8 cellular contexts compared by ENCODE assay signal in genomic region chr15:63044077-63044644, GRCh38. TPM values are rescaled to one million over a fixed set of nuclear protein-coding genes. Genes with fewer than 3 reads are reported as not detected.
A peak's percentile ranks its signal among the peaks of the same experiment; 100 is the strongest.
DNase-seq lines count a peak whose midpoint lies in the region; ATAC-seq and TF ChIP-seq lines count a peak whose summit lies in the region.

No MANE protein-coding gene starts in this region.

- WGBS in upper lobe of left lung, 2 donors = 37 to 43% methylated on average over 5 to 7 of the region's 7 CpGs

- H3K4me1 ChIP-seq in upper lobe of left lung = peaks cover 19 to 43% (median 35%) of the 10 kb centered on the region in 4 donors

- H3K27ac ChIP-seq in dorsolateral prefrontal cortex = peak overlapping the region in 10 of 59 donors; percentile 2 to 89 (median 53)
- H3K27ac ChIP-seq in upper lobe of left lung = peak overlapping the region in 2 of 4 donors; percentile 67 to 72

- H3K4me3 Mint-ChIP-seq in activated naive CD8-positive, alpha-beta T cell = peak overlapping the region; percentile 85
- H3K4me3 Mint-ChIP-seq in activated naive CD8-positive, alpha-beta T cell treated with anti-CD3 and anti-CD28 coated beads for 36 hours = no peak overlapping the region
- H3K4me3 Mint-ChIP-seq in mesothelial cell of epicardium = peak overlapping the region; percentile 93

- no peaks in the 10 kb centered on the region for H3K9me3 Mint-ChIP-seq in activated naive CD8-positive, alpha-beta T cell (ENCODE audit: low read depth)
- H3K9me3 Mint-ChIP-seq in activated naive CD8-positive, alpha-beta T cell treated with anti-CD3 and anti-CD28 coated beads for 36 hours = no peaks in the 10 kb centered on the region
- no peaks in the 10 kb centered on the region for H3K9me3 Mint-ChIP-seq in mesothelial cell of epicardium

- H3K36me3 Mint-ChIP-seq in activated naive CD8-positive, alpha-beta T cell = no peaks in the 10 kb centered on the region
- no peaks in the 10 kb centered on the region for H3K36me3 Mint-ChIP-seq in activated naive CD8-positive, alpha-beta T cell treated with anti-CD3 and anti-CD28 coated beads for 36 hours
- H3K36me3 Mint-ChIP-seq in mesothelial cell of epicardium = peaks cover 5% of the 10 kb centered on the region

- TF ChIP-seq CTCF in dorsolateral prefrontal cortex (IDR thresholded peaks at IDR 0.05 in 54 of 56, conservative IDR thresholded peaks at IDR 0.05 in 2 of 56; ENCODE audit: low read depth in 1 of 56, partially characterized antibody in 56 of 56) = no peak
- TF ChIP-seq CTCF in mesothelial cell of epicardium (IDR thresholded peaks at IDR 0.05; ENCODE audit: unreplicated experiment) = no peak
- no peak for TF ChIP-seq CTCF in upper lobe of left lung (IDR thresholded peaks at IDR 0.05)

- H3K27me3 ChIP-seq in dorsolateral prefrontal cortex = peaks cover 0 to 46% (median 4%) of the 10 kb centered on the region in 45 donors
- H3K27me3 ChIP-seq in upper lobe of left lung = peaks cover 0 to 29% (median 14%) of the 10 kb centered on the region in 4 donors

- peaks cover 43% of the 10 kb centered on the region for H3K27me3 Mint-ChIP-seq in activated naive CD8-positive, alpha-beta T cell
- H3K27me3 Mint-ChIP-seq in activated naive CD8-positive, alpha-beta T cell treated with anti-CD3 and anti-CD28 coated beads for 36 hours = peaks cover 68% of the 10 kb centered on the region
- peaks cover 1% of the 10 kb centered on the region for H3K27me3 Mint-ChIP-seq in mesothelial cell of epicardium (ENCODE audit: low read depth)

- no peak for ATAC-seq in upper lobe of left lung (ENCODE audit: low FRiP score in 2 of 2)
- ATAC-seq in HG03354 (IDR thresholded peaks at IDR 0.05; ENCODE audit: poor library complexity, severe bottlenecking, unreplicated experiment) = no peak

- intact Hi-C loops in dorsolateral prefrontal cortex (cut with DNase I) = loop anchor here in 1 of 2 donors (5.0 to 10.0 kb wide), 2 partner anchors 102 to 231 kb away; partner anchors contain the start of gene APH1B

- no peak for TF ChIP-seq POLR2A in upper lobe of left lung (IDR thresholded peaks at IDR 0.05)

- H3K27ac Mint-ChIP-seq in activated naive CD8-positive, alpha-beta T cell = no peak overlapping the region
- H3K27ac Mint-ChIP-seq in activated naive CD8-positive, alpha-beta T cell treated with anti-CD3 and anti-CD28 coated beads for 36 hours = no peak overlapping the region
- peak overlapping the region; percentile 98 for H3K27ac Mint-ChIP-seq in mesothelial cell of epicardium

- no peaks in the 10 kb centered on the region for H3K36me3 ChIP-seq in upper lobe of left lung

- H3K9me3 ChIP-seq in upper lobe of left lung = no peaks in the 10 kb centered on the region

- no peak for TF ChIP-seq EP300 in upper lobe of left lung (IDR thresholded peaks at IDR 0.05)

- H3K4me3 ChIP-seq in dorsolateral prefrontal cortex = peak overlapping the region in 58 of 59 donors; percentile 20 to 95 (median 68)
- peak overlapping the region; percentile 7 to 59 (median 52) for H3K4me3 ChIP-seq in upper lobe of left lung

- DNase-seq in activated naive CD8-positive, alpha-beta T cell treated with anti-CD3 and anti-CD28 coated beads for 36 hours = no peak
- DNase-seq in dorsolateral prefrontal cortex (no peak), mesothelial cell of epicardium (ENCODE audit: low spot score in 2 of 2, unreplicated experiment in 2 of 2) (no peak), upper lobe of left lung (no peak), cerebellum (ENCODE audit: low spot score) (no peak)
- DNase-seq in stimulated activated CD4-positive, alpha-beta T cell treated with anti-CD3 and anti-CD28 coated beads, Interleukin-2, amount 100 ng/mL, for 24 hours = no peak

- peaks cover 12% of the 10 kb centered on the region for H3K4me1 Mint-ChIP-seq in activated naive CD8-positive, alpha-beta T cell (ENCODE audit: low read depth)
- H3K4me1 Mint-ChIP-seq in activated naive CD8-positive, alpha-beta T cell treated with anti-CD3 and anti-CD28 coated beads for 36 hours = peaks cover 17% of the 10 kb centered on the region
- H3K4me1 Mint-ChIP-seq in mesothelial cell of epicardium = peaks cover 56% of the 10 kb centered on the region

RNA-seq across cellular contexts. Expression of gene TPM1, which starts 1.6 kb away (rescaled TPM):
- total RNA-seq in activated naive CD8-positive, alpha-beta T cell treated with anti-CD3 and anti-CD28 coated beads for 36 hours = 1 to 10 TPM; 5.1 to 5.4 TPM
- total RNA-seq in dorsolateral prefrontal cortex (100 to 1,000 TPM in 115 of 120 experiments, 10 to 100 TPM in 5; 59.9 to 249 (median 139) TPM), mesothelial cell of epicardium (635 to 667 TPM (median 659 TPM) in 3 replicates), upper lobe of left lung (100 to 1,000 TPM; 144 to 343 (median 254) TPM), cerebellum (119 TPM)

Comparison
In these comparisons a context has a peak if more than half of its experiments do, and no peak if none do; other contexts are left out.
1. RNA of gene TPM1, which starts 1.6 kb away (total RNA-seq): 635 to 667 TPM in mesothelial cell of epicardium, 144 to 343 TPM in upper lobe of left lung, 59.9 to 249 TPM in dorsolateral prefrontal cortex and 119 TPM in cerebellum (single experiment); 5.1 to 5.4 TPM in activated naive CD8-positive, alpha-beta T cell treated with anti-CD3 and anti-CD28 coated beads for 36 hours; every median in the first group is over 4 times any median in the second.